15 cellular contexts compared by ENCODE assay signal in the genomic region with DNA sequence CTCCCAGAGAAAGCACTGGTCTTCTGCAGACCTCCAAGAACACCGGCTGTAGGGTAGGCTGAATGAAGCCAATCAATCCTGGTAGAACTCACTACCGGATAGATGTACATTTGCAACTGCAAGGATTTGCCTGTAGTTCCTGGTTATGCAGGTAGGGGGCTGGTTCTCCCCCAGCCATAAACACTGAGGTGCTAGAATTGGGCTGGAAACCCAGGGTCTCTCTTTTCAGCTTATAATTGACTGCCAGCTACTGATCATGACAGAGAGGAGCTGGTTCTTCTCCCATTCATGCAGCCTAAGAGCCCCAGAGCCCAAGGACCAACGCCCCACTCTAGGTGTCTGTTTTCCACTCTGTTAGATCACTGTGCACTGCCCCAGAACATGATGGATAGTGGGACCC. TPM values are rescaled to one million over a fixed set of nuclear protein-coding genes. Genes with fewer than 3 reads are reported as not detected.
A peak's percentile ranks its signal among the peaks of the same experiment; 100 is the strongest.
DNase-seq lines count a peak whose midpoint lies in the region; ATAC-seq, FAIRE-seq and TF ChIP-seq lines count a peak whose summit lies in the region.
"Had no signal": no experiment of that assay in that cellular context is flagged by ENCODE, and none has a peak within 500 bp of the region (broad histone marks: within the 10 kb centered on the region; RNA-seq: fewer than 3 reads in every experiment).

No MANE protein-coding gene starts in this region.

- no peak overlapping the region for H3K4me3 ChIP-seq in GM12878
- no peak overlapping the region for H3K4me3 ChIP-seq in mucosa of descending colon
- H3K4me3 ChIP-seq: SJSA1 had no signal

- no peaks in the 10 kb centered on the region for H4K20me1 ChIP-seq in GM12878 (ENCODE audit: control insufficient read depth, insufficient read depth)

- intact Hi-C loops in GM12878 (cut with micrococcal nuclease; ENCODE audit: unreplicated experiment) (no loop called here), mucosa of descending colon (cut with DNase I, micrococcal nuclease) (no loop called here)

- BruUV-seq in GM12878 (replicated peaks; lab: Mats Ljungman, UMichigan): no TSS peak

- H3K27me3 ChIP-seq in GM12878 (replicated peaks in 1 of 2; ENCODE audit: control insufficient read depth in 2 of 2, insufficient read depth in 2 of 2, low read length in 1 of 2): no peaks in the 10 kb centered on the region
- H3K27me3 ChIP-seq: SJSA1 had no signal

- POLR2A ChIA-PET in GM12878 (lab: Charles Lee): no interaction called here

- no peak overlapping the region for H3K27ac Mint-ChIP-seq in neural crest cell (ENCODE audit: unreplicated experiment)
- H3K27ac Mint-ChIP-seq: activated CD4-positive, alpha-beta T cell treated with anti-CD3 and anti-CD28 coated beads, Interleukin-2, amount 10 ng/mL, durations not matched to agents 7 days and 5 days had no signal

- FAIRE-seq in GM12878 (lab: Jason Lieb, UNC): no peak
- FAIRE-seq: A204.1 had no signal

- RAD21 ChIA-PET in GM12878 (lab: Charles Lee; ENCODE audit: unreplicated experiment): no interaction called here

- TF ChIP-seq CTCF in GM12878 (IDR thresholded peaks at IDR 0.05 in 2 of 3, conservative IDR thresholded peaks at IDR 0.05 in 1 of 3; ENCODE audit: control insufficient read depth in 2 of 3, extremely low read depth in 1 of 3, insufficient read depth in 1 of 3, low read depth in 3 of 3, low read length in 3 of 3) (peak; percentile 14 to 49 (median 37); a peak in 4 of 6 replicates), neural crest cell (conservative IDR thresholded peaks at IDR 0.05) (peak; percentile 36), mucosa of descending colon (IDR thresholded peaks at IDR 0.05) (no peak)

- WGBS in GM12878 (ENCODE audit: insufficient coverage, insufficient replicate concordance, low lambda C conversion rate, missing lambda C conversion rate): 81% methylated on average over 3 of the region's 3 CpGs

- H3K4me1 ChIP-seq in GM12878 (ENCODE audit: control insufficient read depth, insufficient read depth, low read length) (no peaks in the 10 kb centered on the region), mucosa of descending colon (ENCODE audit: low read depth) (no peaks in the 10 kb centered on the region)
- H3K4me1 ChIP-seq: SJSA1 had no signal

- peaks cover 2% of the 10 kb centered on the region for H3K36me3 Mint-ChIP-seq in neural crest cell (ENCODE audit: low read depth)

- no peak for TF ChIP-seq POLR2A in GM12878 (IDR thresholded peaks at IDR 0.05; ENCODE audit: low read depth, low read length)

- peaks cover 6% of the 10 kb centered on the region for H3K9me3 Mint-ChIP-seq in neural crest cell
- H3K9me3 Mint-ChIP-seq: activated CD4-positive, alpha-beta T cell treated with anti-CD3 and anti-CD28 coated beads, Interleukin-2, amount 10 ng/mL, durations not matched to agents 7 days and 5 days had no signal

- no peaks in the 10 kb centered on the region for H3K4me1 Mint-ChIP-seq in neural crest cell
- H3K4me1 Mint-ChIP-seq: activated CD4-positive, alpha-beta T cell treated with anti-CD3 and anti-CD28 coated beads, Interleukin-2, amount 10 ng/mL, durations not matched to agents 7 days and 5 days had no signal

- TF ChIP-seq RAD21 in GM12878 (IDR thresholded peaks at IDR 0.05; ENCODE audit: insufficient read depth, low read depth, low read length): no peak

- SMC1A ChIA-PET in GM12878 (lab: Charles Lee; ENCODE audit: uncharacterized antibody, unreplicated experiment): interaction anchor here (0.6 to 1.3 kb wide), 2 partner anchors 9 to 36 kb away, joined by 3 read pairs; no protein-coding TSS in a partner anchor

- H3K4me2 ChIP-seq in GM12878 (ENCODE audit: control insufficient read depth, insufficient read depth): no peak overlapping the region

- DNase-seq in DMS53 (lab: John Stamatoyannopoulos, UW) (peak; percentile 34), DMS53 treated with DMSO at 0.1 percent for 48 hours (lab: John Stamatoyannopoulos, UW; ENCODE audit: unreplicated experiment) (no peak), GM12878 (ENCODE audit: low read depth, low spot score) (no peak), neural crest cell (ENCODE audit: low read depth, low spot score) (no peak), mucosa of descending colon (no peak), AML-193 (lab: John Stamatoyannopoulos, UW) (no peak), hepatic stellate cell (ENCODE audit: low spot score) (no peak)
- DNase-seq: activated CD4-positive, alpha-beta T cell treated with anti-CD3 and anti-CD28 coated beads, Interleukin-2, amount 10 ng/mL, durations not matched to agents 7 days and 5 days; activated naive CD4-positive, alpha-beta T cell treated with anti-CD3 and anti-CD28 coated beads, Interleukin-2, amount 50 U/mL, for 16 hours; effector memory CD4-positive, alpha-beta T cell; NCI-H226; stimulated activated CD4-positive, alpha-beta T cell treated with anti-CD3 and anti-CD28 coated beads, Interleukin-1b, Interleukin-23, amount 100 ng/mL, for 48 hours had no signal

- CTCF ChIA-PET in GM12878 (lab: Yijun Ruan, JAX): interaction anchor here (0.7 to 1.1 kb wide), 3 partner anchors 15 to 45 kb away, joined by 3 to 4 read pairs (median 3); no protein-coding TSS in a partner anchor

- no peaks in the 10 kb centered on the region for H3K36me3 ChIP-seq in GM12878 (ENCODE audit: control insufficient read depth in 2 of 2, insufficient read depth in 2 of 2, low read length in 1 of 2)
- no peaks in the 10 kb centered on the region for H3K36me3 ChIP-seq in mucosa of descending colon (ENCODE audit: low read depth)
- H3K36me3 ChIP-seq: SJSA1 had no signal

- H3K9me3 ChIP-seq in GM12878 (replicated peaks; ENCODE audit: control insufficient read depth, insufficient read depth, low read length) (no peaks in the 10 kb centered on the region), mucosa of descending colon (no peaks in the 10 kb centered on the region)
- H3K9me3 ChIP-seq: SJSA1 had no signal

- H3K27me3 Mint-ChIP-seq in neural crest cell (ENCODE audit: low read depth): peaks cover 9% of the 10 kb centered on the region

- ATAC-seq in HG02798 (IDR thresholded peaks at IDR 0.05; ENCODE audit: poor library complexity, unreplicated experiment) (peak; percentile 52), GM12878 (peak; percentile 83), mucosa of descending colon (no peak)

- in situ Hi-C loops in GM12878 (cut with MboI): no loop called here

- H3K9ac ChIP-seq in GM12878 (ENCODE audit: control insufficient read depth, insufficient read depth, low read length): no peak overlapping the region

- no peak overlapping the region for H3K27ac ChIP-seq in GM12878 (ENCODE audit: control insufficient read depth, insufficient read depth)
- H3K27ac ChIP-seq: SJSA1 had no signal

- TF ChIP-seq EP300 in GM12878 (IDR thresholded peaks at IDR 0.05; ENCODE audit: borderline replicate concordance in 1 of 2, control insufficient read depth in 1 of 2, low read depth in 2 of 2, low read length in 2 of 2): no peak

- H3K4me3 Mint-ChIP-seq in neural crest cell: no peak overlapping the region
- H3K4me3 Mint-ChIP-seq: activated CD4-positive, alpha-beta T cell treated with anti-CD3 and anti-CD28 coated beads, Interleukin-2, amount 10 ng/mL, durations not matched to agents 7 days and 5 days had no signal

- no peaks in the 10 kb centered on the region for H3K79me2 ChIP-seq in GM12878 (ENCODE audit: control insufficient read depth, insufficient read depth, low read length)

- H2AFZ ChIP-seq in GM12878 (ENCODE audit: control insufficient read depth, low read depth, low read length): no peak overlapping the region

TF ChIP-seq in GM12878, 131 proteins besides CTCF, POLR2A, EP300 and RAD21:
- no peak for TF ChIP-seq ESRRA (IDR thresholded peaks at IDR 0.05; ENCODE audit: low read length)
- TF ChIP-seq EGR1 (IDR thresholded peaks at IDR 0.05; ENCODE audit: borderline replicate concordance in 1 of 2, low read depth in 2 of 2, low read length in 2 of 2): no peak
- TF ChIP-seq RCOR1 (conservative IDR thresholded peaks at IDR 0.05; ENCODE audit: low read depth, low read length): no peak

RNA-seq across cellular contexts. Expression of a gene that starts 21.5 kb away (rescaled TPM):
- total RNA-seq in GM12878 (2013; cell fraction: nucleolus; rRNA removed): 0.29 and 1.5 TPM in 2 replicates
- total RNA-seq in GM12878 (2014; rRNA removed): 1.9 and 3.4 TPM in 2 replicates
- total RNA-seq in GM12878 (2014; rRNA removed; fragmentation: Illumina TruSeq; extraction: Trizol): 1.9 and 2.8 TPM in 2 replicates
- total RNA-seq in GM12878 (2021): 2.6 and 3.1 TPM in 2 replicates
- polyA plus RNA-seq in GM12878 (2011; ENCODE audit: low read depth): 0.43 TPM
- 3.8 and 4.1 TPM in 2 replicates for polyA plus RNA-seq in GM12878 (2011; rRNA removed)
- 1.8 and 1.9 TPM in 2 replicates for polyA plus RNA-seq in GM12878 (2011; cell fraction: cytosol; rRNA removed)
- 4.5 and 5.6 TPM in 2 replicates for polyA plus RNA-seq in GM12878 (2011; cell fraction: nucleus; rRNA removed)
- polyA plus RNA-seq in GM12878 (2012): 0.69 and 1.8 TPM in 2 replicates
- 3.8 and 4.7 TPM in 2 replicates for polyA plus RNA-seq in GM12878 (2014; fragmentation: Illumina TruSeq; extraction: Trizol)
- polyA plus RNA-seq in GM12878 (2014; fragmentation: Nextera tagmentation; extraction: Ambion mirVana): 1 to 10 TPM; 2.8 to 4.5 TPM
- polyA plus RNA-seq in GM12878 (2014; rRNA removed): 2.1 and 7.5 TPM in 2 replicates
- 1 to 10 TPM; 3.6 to 5.5 TPM for polyA plus RNA-seq in GM12878 (2016; fragmentation: Nextera tagmentation; extraction: Ambion mirVana)
- 1.3 and 1.8 TPM in 2 replicates for polyA minus RNA-seq in GM12878 (2011; rRNA and poly(A)+ RNA removed)
- 0.67 and 1.4 TPM in 2 replicates for polyA minus RNA-seq in GM12878 (2011; cell fraction: cytosol; rRNA and poly(A)+ RNA removed)
- 2.3 and 2.7 TPM in 2 replicates for polyA minus RNA-seq in GM12878 (2011; cell fraction: nucleus; rRNA and poly(A)+ RNA removed)
- 4.1 and 5.8 TPM in 2 replicates for total RNA-seq in neural crest cell
- total RNA-seq in mucosa of descending colon: 10 to 100 TPM; 26.7 to 41.8 (median 35.6) TPM
- total RNA-seq: activated CD4-positive, alpha-beta T cell treated with anti-CD3 and anti-CD28 coated beads, Interleukin-2, amount 10 ng/mL, durations not matched to agents 7 days and 5 days had no signal

RNA-seq across cellular contexts. Expression of a gene that starts 36.5 kb away (rescaled TPM):
- 0.84 and 0.91 TPM in 2 replicates for total RNA-seq in GM12878 (2013; cell fraction: nucleolus; rRNA removed)
- total RNA-seq in GM12878 (2014; rRNA removed) (4.0 and 5.2 TPM in 2 replicates), GM12878 (2014; rRNA removed; fragmentation: Illumina TruSeq; extraction: Trizol) (4.8 and 5.3 TPM in 2 replicates), GM12878 (2021) (4.6 and 5.0 TPM in 2 replicates), neural crest cell (0.75 and 0.77 TPM in 2 replicates), mucosa of descending colon (100 to 1,000 TPM in 1 of 3 donors, 10 to 100 TPM in 2; 53.2 to 108 (median 85.2) TPM)
- polyA plus RNA-seq in GM12878 (2011; ENCODE audit: low read depth): 0.47 TPM
- polyA plus RNA-seq in GM12878 (2011; rRNA removed) (1.0 and 1.3 TPM in 2 replicates), GM12878 (2014; fragmentation: Illumina TruSeq; extraction: Trizol) (5.0 and 6.6 TPM in 2 replicates), GM12878 (2014; fragmentation: Nextera tagmentation; extraction: Ambion mirVana) (under 1 TPM; 0.52 to 0.95 TPM), GM12878 (2014; rRNA removed) (4.3 and 4.4 TPM in 2 replicates), GM12878 (2016; fragmentation: Nextera tagmentation; extraction: Ambion mirVana) (1 to 10 TPM; 3.8 to 4.2 TPM)
- polyA plus RNA-seq in GM12878 (2011; cell fraction: cytosol; rRNA removed): 1.0 and 1.1 TPM in 2 replicates
- 0.42 and 0.48 TPM in 2 replicates for polyA plus RNA-seq in GM12878 (2011; cell fraction: nucleus; rRNA removed)
- 0.46 and 0.51 TPM in 2 replicates for polyA plus RNA-seq in GM12878 (2012)
- 0.51 and 0.72 TPM in 2 replicates for polyA minus RNA-seq in GM12878 (2011; rRNA and poly(A)+ RNA removed)
- not detected in 2 replicates for polyA minus RNA-seq in GM12878 (2011; cell fraction: cytosol; rRNA and poly(A)+ RNA removed)
- polyA minus RNA-seq in GM12878 (2011; cell fraction: nucleus; rRNA and poly(A)+ RNA removed): 0.12 and 0.19 TPM in 2 replicates

Comparison
In these comparisons a context has a peak if more than half of its experiments do, and no peak if none do; other contexts are left out.
1. RNA of a gene that starts 36.5 kb away (total RNA-seq): 53.2 to 108 TPM in mucosa of descending colon; 0.84 to 5.3 TPM in GM12878 and 0.75 to 0.77 TPM in neural crest cell; every median in the first group is over 4 times any median in the second.